In genomic region chr20:25294459-25295385, GRCh38 we compare ENCODE assay signal across 8 cellular contexts. TPM values are rescaled to one million over a fixed set of nuclear protein-coding genes. Genes with fewer than 3 reads are reported as not detected.
A peak's percentile ranks its signal among the peaks of the same experiment; 100 is the strongest.
DNase-seq lines count a peak whose midpoint lies in the region; ATAC-seq and TF ChIP-seq lines count a peak whose summit lies in the region.

No MANE protein-coding gene starts in this region.

- H3K9me3 ChIP-seq in OCI-LY7 (ENCODE audit: low read length) (no peaks in the 10 kb centered on the region), thoracic aorta (no peaks in the 10 kb centered on the region)

- no peaks in the 10 kb centered on the region for H3K27me3 ChIP-seq in thoracic aorta (replicated peaks; ENCODE audit: insufficient read depth)

- no peak overlapping the region for H3K4me3 Mint-ChIP-seq in activated T-cell treated with anti-CD3 and anti-CD28 coated beads, Interleukin-2, amount 50 U/mL, for 4 hours

- H3K27ac ChIP-seq in OCI-LY7 (ENCODE audit: low read depth, low read length, poor library complexity, severe bottlenecking) (no peak overlapping the region), thoracic aorta (peak overlapping the region; percentile 55 to 60)

- DNase-seq in Caki2 (ENCODE audit: low read depth) (peak; percentile 49), OCI-LY7 (ENCODE audit: low spot score) (peak; percentile 77), fibroblast of peridontal ligament (ENCODE audit: extremely low read depth) (peak; percentile 43), nucleus accumbens (lab: John Stamatoyannopoulos, UW) (peak in 50 of 56 donors; percentile 14 to 81 (median 51)), thoracic aorta (ENCODE audit: low spot score) (no peak), DMS153 (lab: John Stamatoyannopoulos, UW) (no peak)
- DNase-seq in activated T-cell treated with anti-CD3 and anti-CD28 coated beads, Interleukin-2, amount 50 U/mL, for 4 hours = peak; percentile 57

- POLR2A ChIA-PET in OCI-LY7 (lab: Charles Lee) = no interaction called here

- CTCF ChIA-PET in OCI-LY7 (lab: Charles Lee; ENCODE audit: unreplicated experiment) = no interaction called here

- no TSS peak for BruUV-seq in OCI-LY7 (replicated peaks; lab: Mats Ljungman, UMichigan)

- H3K27me3 Mint-ChIP-seq in activated T-cell treated with anti-CD3 and anti-CD28 coated beads, Interleukin-2, amount 50 U/mL, for 4 hours (ENCODE audit: low read depth) = no peaks in the 10 kb centered on the region

- H3K9me3 Mint-ChIP-seq in activated T-cell treated with anti-CD3 and anti-CD28 coated beads, Interleukin-2, amount 50 U/mL, for 4 hours = no peaks in the 10 kb centered on the region

- in situ Hi-C loops in Caki2 (cut with HindIII; ENCODE audit: low pct_unique_long_range_greater_than_20kb, low sequenced_read_pairs) = no loop called here

- no peaks in the 10 kb centered on the region for H3K79me2 ChIP-seq in OCI-LY7 (ENCODE audit: insufficient read depth, low read depth, low read length)

- no peak overlapping the region for H2AFZ ChIP-seq in OCI-LY7 (ENCODE audit: low read length)

- H4K20me1 ChIP-seq in OCI-LY7 (ENCODE audit: insufficient read depth, low read length) = peaks cover 3% of the 10 kb centered on the region

- intact Hi-C loops in OCI-LY7 (cut with micrococcal nuclease; ENCODE audit: unreplicated experiment) = loop anchor here (1.0 to 10.0 kb wide), 2 partner anchors 105 to 230 kb away; no protein-coding TSS in a partner anchor

- ATAC-seq in HG02642 (IDR thresholded peaks at IDR 0.05; ENCODE audit: poor library complexity, unreplicated experiment) (peak; percentile 47), thoracic aorta (ENCODE audit: insufficient number of reproducible peaks, low FRiP score, low read depth) (no peak)
- ATAC-seq in activated T-cell treated with anti-CD3 and anti-CD28 coated beads, Interleukin-2, amount 50 U/mL, for 4 hours = peak; percentile 79 to 85

- no peaks in the 10 kb centered on the region for H3K9me2 ChIP-seq in OCI-LY7 (ENCODE audit: insufficient read depth, low read length)

- H3K36me3 ChIP-seq in OCI-LY7 (ENCODE audit: insufficient read depth, low read length) = peaks cover 7% of the 10 kb centered on the region; the same call in 1 of the 2 replicates
- H3K36me3 ChIP-seq in thoracic aorta = peaks cover 31% of the 10 kb centered on the region

- peak; percentile 99 for TF ChIP-seq CTCF in OCI-LY7 (conservative IDR thresholded peaks at IDR 0.05; ENCODE audit: low read length)
- peak; percentile 64 for TF ChIP-seq CTCF in thoracic aorta (IDR thresholded peaks at IDR 0.05)

- H3K4me1 Mint-ChIP-seq in activated T-cell treated with anti-CD3 and anti-CD28 coated beads, Interleukin-2, amount 50 U/mL, for 4 hours (ENCODE audit: low read depth) = no peaks in the 10 kb centered on the region

- H3K4me3 ChIP-seq in OCI-LY7 (ENCODE audit: low read depth, low read length, poor library complexity, severe bottlenecking) (no peak overlapping the region), thoracic aorta (no peak overlapping the region)

- peaks cover 7% of the 10 kb centered on the region for H3K36me3 Mint-ChIP-seq in activated T-cell treated with anti-CD3 and anti-CD28 coated beads, Interleukin-2, amount 50 U/mL, for 4 hours (ENCODE audit: insufficient read depth)

- H3K4me1 ChIP-seq in OCI-LY7 (ENCODE audit: insufficient read depth, low read length, poor library complexity, severe bottlenecking) (peaks cover 14% of the 10 kb centered on the region), thoracic aorta (ENCODE audit: control insufficient read depth in 1 of 2, low read depth in 2 of 2) (peaks cover 16 to 39% of the 10 kb centered on the region in 2 donors)

- no peak overlapping the region; the same call in 1 of the 2 replicates for H3K4me2 ChIP-seq in OCI-LY7 (ENCODE audit: low read length)

RNA-seq across cellular contexts. Expression of gene PYGB, which starts 46.8 kb away (rescaled TPM):
- 288 and 323 TPM in 2 replicates for total RNA-seq in Caki2 (2014; rRNA removed; shearing (Covaris generic); ENCODE audit: low replicate concordance)
- total RNA-seq in OCI-LY7 (2014; rRNA removed; shearing (Covaris generic)) = 4.5 and 4.9 TPM in 2 replicates
- total RNA-seq in OCI-LY7 (2022) (6.4 and 7.0 TPM in 2 replicates), thoracic aorta (100 to 1,000 TPM; 124 to 256 TPM)
- 10 to 100 TPM; 32.5 to 37.6 (median 34.6) TPM for total RNA-seq in activated T-cell treated with anti-CD3 and anti-CD28 coated beads, Interleukin-2, amount 50 U/mL, for 4 hours

Comparison
In these comparisons a context has a peak if more than half of its experiments do, and no peak if none do; other contexts are left out.
1. DNase-seq: peak in Caki2 (single experiment), OCI-LY7 (single experiment), activated T-cell treated with anti-CD3 and anti-CD28 coated beads, Interleukin-2, amount 50 U/mL, for 4 hours (single experiment), fibroblast of peridontal ligament (single experiment) and nucleus accumbens (50 of 56); none in thoracic aorta (single experiment) and DMS153 (single experiment).
2. RNA of gene PYGB, which starts 46.8 kb away (total RNA-seq): 288 to 323 TPM in Caki2, 124 to 256 TPM in thoracic aorta and 32.5 to 37.6 TPM in activated T-cell treated with anti-CD3 and anti-CD28 coated beads, Interleukin-2, amount 50 U/mL, for 4 hours; 4.5 to 7.0 TPM in OCI-LY7; every median in the first group is over 4 times any median in the second.